In genomic region chr7:23181684-23182553, GRCh38 we compare ENCODE assay signal across 1 cellular context.
TF ChIP-seq lines count a peak whose summit lies in the region.

TSS of gene NUP42 (plus strand) at chr7:23182048. CDS start at chr7:23182086, 38 bp downstream.

TF ChIP-seq in HepG2, 621 proteins besides CTCF, POLR2A, EP300 and RAD21 (continued from another document):
- TF ChIP-seq AFF4 (CRISPR knock-in tag; IDR thresholded peaks at IDR 0.05) (peak; percentile 47; the same call in 1 of the 2 replicates), ATF5 (CRISPR knock-in tag; IDR thresholded peaks at IDR 0.05; ENCODE audit: low read depth) (0 out of 2 replicates have a peak, but pooled peaks have one; percentile 77), RELA (CRISPR knock-in tag; IDR thresholded peaks at IDR 0.05) (no peak), ATAD3A (CRISPR knock-in tag; IDR thresholded peaks at IDR 0.05) (no peak), RFX3 (CRISPR knock-in tag; IDR thresholded peaks at IDR 0.05) (no peak), ZBTB10 (CRISPR knock-in tag; IDR thresholded peaks at IDR 0.05; ENCODE audit: borderline replicate concordance) (no peak), SALL2 (CRISPR knock-in tag; IDR thresholded peaks at IDR 0.05) (no peak), HOXA9 (CRISPR knock-in tag; IDR thresholded peaks at IDR 0.05; ENCODE audit: borderline replicate concordance) (no peak), HOXA5 (CRISPR knock-in tag; IDR thresholded peaks at IDR 0.05) (no peak), ZNF484 (CRISPR knock-in tag; IDR thresholded peaks at IDR 0.05; ENCODE audit: borderline replicate concordance, low read depth) (no peak), SMYD3 (CRISPR knock-in tag; IDR thresholded peaks at IDR 0.05) (peak; percentile 92), PAXIP1 (CRISPR knock-in tag; conservative IDR thresholded peaks at IDR 0.05) (peak; percentile 53), ATRX (CRISPR knock-in tag; IDR thresholded peaks at IDR 0.05; ENCODE audit: borderline replicate concordance) (no peak), DDIT3 (CRISPR knock-in tag; IDR thresholded peaks at IDR 0.05) (no peak), STAT5B (CRISPR knock-in tag; IDR thresholded peaks at IDR 0.05) (no peak), POLR2AphosphoS2 (IDR thresholded peaks at IDR 0.05; ENCODE audit: low read depth, low read length) (no peak), ZNF7 (CRISPR knock-in tag; IDR thresholded peaks at IDR 0.05) (no peak), BORCS8-MEF2B (CRISPR knock-in tag; IDR thresholded peaks at IDR 0.05) (peak; percentile 88; the same call in 1 of the 2 replicates), ZBTB20 (CRISPR knock-in tag; IDR thresholded peaks at IDR 0.05; ENCODE audit: borderline replicate concordance, low read depth) (peak; percentile 69; the same call in 1 of the 2 replicates), HDAC6 (IDR thresholded peaks at IDR 0.05; ENCODE audit: low read depth, low read length) (no peak), NCOA1 (CRISPR knock-in tag; IDR thresholded peaks at IDR 0.05) (no peak), ZSCAN31 (CRISPR knock-in tag; IDR thresholded peaks at IDR 0.05; ENCODE audit: low read depth) (peak; percentile 84), SYNCRIP (IDR thresholded peaks at IDR 0.05; ENCODE audit: insufficient read depth, low read depth, low read length) (no peak), ZNF256 (CRISPR knock-in tag; conservative IDR thresholded peaks at IDR 0.05) (no peak)
